ENCODE assay signal across 13 cellular contexts in the genomic region with DNA sequence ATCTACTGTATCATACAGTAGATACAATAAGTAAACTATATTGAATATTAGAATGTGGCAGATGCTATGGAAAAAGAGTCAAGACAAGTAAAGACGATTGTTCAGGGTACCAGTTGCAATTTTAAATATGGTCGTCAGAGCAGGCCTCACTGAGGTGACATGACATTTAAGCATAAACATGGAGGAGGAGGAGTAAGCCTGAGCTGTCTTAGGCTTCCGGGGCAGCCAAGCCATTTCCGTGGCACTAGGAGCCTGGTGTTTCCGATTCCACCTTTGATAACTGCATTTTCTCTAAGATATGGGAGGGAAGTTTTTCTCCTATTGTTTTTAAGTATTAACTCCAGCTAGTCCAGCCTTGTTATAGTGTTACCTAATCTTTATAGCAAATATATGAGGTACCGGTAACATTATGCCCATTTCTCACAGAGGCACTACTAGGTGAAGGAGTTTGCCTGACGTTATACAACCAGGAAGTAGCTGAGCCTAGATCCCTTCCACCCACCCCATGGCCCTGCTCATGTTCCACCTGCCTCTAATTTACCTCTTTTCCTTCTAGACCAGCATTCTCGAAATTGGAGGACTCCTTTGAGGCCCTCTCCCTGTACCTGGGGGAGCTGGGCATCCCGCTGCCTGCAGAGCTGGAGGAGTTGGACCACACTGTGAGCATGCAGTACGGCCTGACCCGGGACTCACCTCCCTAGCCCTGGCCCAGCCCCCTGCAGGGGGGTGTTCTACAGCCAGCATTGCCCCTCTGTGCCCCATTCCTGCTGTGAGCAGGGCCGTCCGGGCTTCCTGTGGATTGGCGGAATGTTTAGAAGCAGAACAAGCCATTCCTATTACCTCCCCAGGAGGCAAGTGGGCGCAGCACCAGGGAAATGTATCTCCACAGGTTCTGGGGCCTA. TPM values are rescaled to one million over a fixed set of nuclear protein-coding genes. Genes with fewer than 3 reads are reported as not detected.
DNase-seq lines count a peak whose midpoint lies in the region; ATAC-seq and TF ChIP-seq lines count a peak whose summit lies in the region.
"Had no signal": no experiment of that assay in that cellular context is flagged by ENCODE, and none has a peak within 500 bp of the region (broad histone marks: within the 10 kb centered on the region; RNA-seq: fewer than 3 reads in every experiment).

No MANE protein-coding gene starts in this region.

- H3K27me3 Mint-ChIP-seq in stimulated activated naive CD8-positive, alpha-beta T cell treated with anti-CD3 and anti-CD28 coated beads, Interleukin-15, Interleukin-2, amounts not matched to agents 100 ng/mL and 50 ng/mL, for 24 hours, result no peaks in the 10 kb centered on the region
- H3K27me3 Mint-ChIP-seq in natural killer cell treated with Interleukin-12 subunit alpha and Interleukin-12 subunit beta and Interleukin-15 and Interleukin-18, amount 100 ng/mL, for 72 hours, result no peaks in the 10 kb centered on the region

- H3K27me3 ChIP-seq in colonic mucosa (no peaks in the 10 kb centered on the region), vagina (no peaks in the 10 kb centered on the region)
- H3K27me3 ChIP-seq: BLaER1 had no signal

- peaks cover 66% of the 10 kb centered on the region for H3K36me3 Mint-ChIP-seq in stimulated activated naive CD8-positive, alpha-beta T cell treated with anti-CD3 and anti-CD28 coated beads, Interleukin-15, Interleukin-2, amounts not matched to agents 100 ng/mL and 50 ng/mL, for 24 hours (ENCODE audit: low read depth)
- H3K36me3 Mint-ChIP-seq in natural killer cell treated with Interleukin-12 subunit alpha and Interleukin-12 subunit beta and Interleukin-15 and Interleukin-18, amount 100 ng/mL, for 72 hours, result peaks cover 15% of the 10 kb centered on the region

- TF ChIP-seq CTCF in colonic mucosa (IDR thresholded peaks at IDR 0.05), result no peak
- no peak for TF ChIP-seq CTCF in vagina (IDR thresholded peaks at IDR 0.05)

- H3K9me3 Mint-ChIP-seq in stimulated activated naive CD8-positive, alpha-beta T cell treated with anti-CD3 and anti-CD28 coated beads, Interleukin-15, Interleukin-2, amounts not matched to agents 100 ng/mL and 50 ng/mL, for 24 hours, result no peaks in the 10 kb centered on the region
- H3K9me3 Mint-ChIP-seq in natural killer cell treated with Interleukin-12 subunit alpha and Interleukin-12 subunit beta and Interleukin-15 and Interleukin-18, amount 100 ng/mL, for 72 hours, result no peaks in the 10 kb centered on the region

- no peak for ATAC-seq in stimulated activated naive CD8-positive, alpha-beta T cell treated with anti-CD3 and anti-CD28 coated beads, Interleukin-15, Interleukin-2, amounts not matched to agents 100 U/mL and 50 U/mL, for 24 hours
- ATAC-seq in natural killer cell treated with Interleukin-12 subunit alpha and Interleukin-12 subunit beta and Interleukin-15 and Interleukin-18, amount 100 ng/mL, for 72 hours, result no peak

- H3K4me3 ChIP-seq in colonic mucosa, result no peak overlapping the region
- no peak overlapping the region for H3K4me3 ChIP-seq in vagina
- H3K4me3 ChIP-seq: BLaER1 had no signal

- peaks cover 26% of the 10 kb centered on the region for H3K36me3 ChIP-seq in colonic mucosa
- H3K36me3 ChIP-seq in vagina, result peaks cover 0 to 65% of the 10 kb centered on the region in 2 donors

- no peak for TF ChIP-seq POLR2A in vagina (IDR thresholded peaks at IDR 0.05)

- peak overlapping the region; percentile 91 for H3K27ac Mint-ChIP-seq in stimulated activated naive CD8-positive, alpha-beta T cell treated with anti-CD3 and anti-CD28 coated beads, Interleukin-15, Interleukin-2, amounts not matched to agents 100 ng/mL and 50 ng/mL, for 24 hours
- H3K27ac Mint-ChIP-seq in natural killer cell treated with Interleukin-12 subunit alpha and Interleukin-12 subunit beta and Interleukin-15 and Interleukin-18, amount 100 ng/mL, for 72 hours, result peak overlapping the region; percentile 55 to 85

- peaks cover 72% of the 10 kb centered on the region for H3K4me1 Mint-ChIP-seq in stimulated activated naive CD8-positive, alpha-beta T cell treated with anti-CD3 and anti-CD28 coated beads, Interleukin-15, Interleukin-2, amounts not matched to agents 100 ng/mL and 50 ng/mL, for 24 hours (ENCODE audit: low read depth)
- peaks cover under 1 to 22% of the 10 kb centered on the region in 2 donors for H3K4me1 Mint-ChIP-seq in natural killer cell treated with Interleukin-12 subunit alpha and Interleukin-12 subunit beta and Interleukin-15 and Interleukin-18, amount 100 ng/mL, for 72 hours (ENCODE audit: low read depth in 2 of 2)

- H3K9me3 ChIP-seq in colonic mucosa (no peaks in the 10 kb centered on the region), vagina (no peaks in the 10 kb centered on the region)
- H3K9me3 ChIP-seq: BLaER1 had no signal

- intact Hi-C loops in colonic mucosa (cut with DNase I), result no loop called here
- intact Hi-C loops in vagina (cut with DNase I), result no loop called here

- H3K4me1 ChIP-seq in colonic mucosa (no peaks in the 10 kb centered on the region), vagina (no peaks in the 10 kb centered on the region)
- H3K4me1 ChIP-seq: BLaER1 had no signal

- no peak overlapping the region for H3K4me3 Mint-ChIP-seq in stimulated activated naive CD8-positive, alpha-beta T cell treated with anti-CD3 and anti-CD28 coated beads, Interleukin-15, Interleukin-2, amounts not matched to agents 100 ng/mL and 50 ng/mL, for 24 hours
- no peak overlapping the region for H3K4me3 Mint-ChIP-seq in natural killer cell treated with Interleukin-12 subunit alpha and Interleukin-12 subunit beta and Interleukin-15 and Interleukin-18, amount 100 ng/mL, for 72 hours

- H3K27ac ChIP-seq in colonic mucosa, result peak overlapping the region; percentile 31
- peak overlapping the region; percentile 51 for H3K27ac ChIP-seq in vagina
- H3K27ac ChIP-seq: BLaER1 had no signal

- H3K9ac ChIP-seq in colonic mucosa (ENCODE audit: low read depth in 2 of 2, low read length in 2 of 2), result no peak overlapping the region
- H3K9ac ChIP-seq: BLaER1 had no signal

- DNase-seq in stimulated activated naive CD8-positive, alpha-beta T cell treated with anti-CD3 and anti-CD28 coated beads, Interleukin-15, Interleukin-2, amounts not matched to agents 100 U/mL and 50 U/mL, for 24 hours, result no peak
- DNase-seq in colonic mucosa (no peak), vagina (ENCODE audit: extremely low spot score in 2 of 2) (no peak), inferior parietal cortex (ENCODE audit: extremely low spot score) (no peak), NCI-H1930 (lab: John Stamatoyannopoulos, UW) (no peak), NCI-H345 (lab: John Stamatoyannopoulos, UW) (no peak)
- peak; percentile 51 for DNase-seq in natural killer cell treated with Interleukin-12 subunit alpha and Interleukin-12 subunit beta and Interleukin-15 and Interleukin-18, amount 100 ng/mL, for 72 hours (ENCODE audit: low spot score)
- DNase-seq: cortex of kidney; NCI-H1048; NCI-H2227 treated with DMSO at 0.1 percent for 48 hours; stimulated activated CD4-positive, alpha-beta T cell treated with anti-CD3 and anti-CD28 coated beads, Interleukin-1b, Interleukin-23, amount 100 ng/mL, for 48 hours had no signal

RNA-seq across cellular contexts. Expression of a gene that starts 14.3 kb away (rescaled TPM):
- total RNA-seq in colonic mucosa, result 10 to 100 TPM in 1 of 2 donors, 1 to 10 TPM in 1; 8.4 to 15.1 TPM
- total RNA-seq in natural killer cell treated with Interleukin-12 subunit alpha and Interleukin-12 subunit beta and Interleukin-15 and Interleukin-18, amount 100 ng/mL, for 72 hours, result 1 to 10 TPM in 1 of 2 donors, under 1 TPM in 1; 0.74 to 1.0 TPM
- total RNA-seq in vagina, result 32.4 TPM

Comparison
In these comparisons a context has a peak if more than half of its experiments do, and no peak if none do; other contexts are left out.
1. RNA of a gene that starts 14.3 kb away (total RNA-seq): 32.4 TPM in vagina (single experiment) and 8.4 to 15.1 TPM in colonic mucosa; 0.74 to 1.0 TPM in natural killer cell treated with Interleukin-12 subunit alpha and Interleukin-12 subunit beta and Interleukin-15 and Interleukin-18, amount 100 ng/mL, for 72 hours; every median in the first group is over 4 times any median in the second.